In the genomic region with DNA sequence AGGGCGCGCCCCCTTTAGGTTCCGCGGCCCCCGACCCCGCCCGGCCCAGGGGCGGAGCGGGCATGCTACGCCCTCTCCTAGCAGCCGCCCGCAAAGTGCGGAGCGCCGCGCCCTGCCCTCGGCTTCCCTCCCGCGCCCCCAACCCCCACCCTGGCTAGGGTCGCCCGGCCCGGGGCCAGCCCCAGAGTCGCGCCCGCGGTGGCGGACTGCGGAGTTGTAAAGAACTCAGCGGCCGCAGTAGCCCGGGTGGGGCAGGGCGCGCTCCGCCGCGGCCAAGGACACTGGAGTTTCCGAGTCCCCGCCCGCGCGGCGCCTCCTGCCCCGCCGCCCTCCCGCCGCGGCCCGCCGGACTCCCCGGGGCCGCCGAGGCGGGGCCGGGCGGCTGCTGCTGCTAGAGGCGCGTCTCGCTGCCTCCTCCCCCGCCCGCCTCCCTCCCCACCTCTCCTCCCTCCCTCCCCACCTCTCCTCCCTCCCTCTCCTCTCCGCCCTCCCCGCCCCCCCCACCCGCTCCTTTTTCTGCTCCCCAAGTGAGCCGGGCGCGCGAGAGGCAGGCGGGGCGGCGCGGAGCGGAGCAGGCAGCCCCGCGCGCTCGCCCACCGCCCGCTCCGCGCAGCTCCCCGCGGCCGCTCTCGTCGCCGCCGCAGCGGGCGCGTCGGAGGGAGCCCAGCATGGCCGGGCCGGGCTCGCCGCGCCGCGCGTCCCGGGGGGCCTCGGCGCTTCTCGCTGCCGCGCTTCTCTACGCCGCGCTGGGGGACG, we compare ENCODE assay signal across 8 cellular contexts. TPM values are rescaled to one million over a fixed set of nuclear protein-coding genes. Genes with fewer than 3 reads are reported as not detected.
A peak's percentile ranks its signal among the peaks of the same experiment; 100 is the strongest.
DNase-seq lines count a peak whose midpoint lies in the region; ATAC-seq and TF ChIP-seq lines count a peak whose summit lies in the region.

CACNA2D3 (plus strand) TSS at position 507 of the 756 bp plus-strand sequence.

- no peaks in the 10 kb centered on the region for H3K9me3 ChIP-seq in Karpas-422 (ENCODE audit: low read length)
- peaks cover 0 to 2% (median 0%) of the 10 kb centered on the region in 4 donors for H3K9me3 ChIP-seq in tibial nerve

- H4K20me1 ChIP-seq in Karpas-422 (ENCODE audit: insufficient read depth, low read depth, low read length): 0 out of 2 replicates have a peak, but pooled peaks cover under 1% of the 10 kb centered on the region

- peak within 1 kb of the TSS; percentile 81 for H2AFZ ChIP-seq in Karpas-422 (ENCODE audit: low read length)

- peak; percentile 92 for ATAC-seq in left colon
- no peak for ATAC-seq in GM21576 (IDR thresholded peaks at IDR 0.05; ENCODE audit: unreplicated experiment)

- peak within 1 kb of the TSS; percentile 95 for H3K4me2 ChIP-seq in Karpas-422 (ENCODE audit: low read depth, low read length, poor library complexity, severe bottlenecking)

- no peaks in the 10 kb centered on the region for H3K9me2 ChIP-seq in Karpas-422 (replicated peaks; ENCODE audit: insufficient read depth, low read length)

- no peak for TF ChIP-seq EP300 in tibial nerve (IDR thresholded peaks at IDR 0.05)

- H3K4me1 ChIP-seq in Karpas-422 (ENCODE audit: low read length) (peaks cover 15% of the 10 kb centered on the region), tibial nerve (peaks cover 0 to 33% (median 2%) of the 10 kb centered on the region in 4 donors)

- H3K4me3 ChIP-seq in Karpas-422 (ENCODE audit: low read length) (peak within 1 kb of the TSS; percentile 69), cardiac fibroblast (replicated peaks in 1 of 2; ENCODE audit: low read depth in 2 of 2, low read length in 2 of 2) (peak within 1 kb of the TSS; percentile 36 to 55), tibial nerve (peak within 1 kb of the TSS; percentile 28 to 72 (median 38))

- no peak for TF ChIP-seq POLR2A in tibial nerve (IDR thresholded peaks at IDR 0.05)

- 0% methylated on average over 17 to 42 of the region's 109 CpGs for WGBS in tibial nerve, 2 donors

- H3K36me3 ChIP-seq in Karpas-422 (ENCODE audit: insufficient read depth, low read length) (no peaks in the 10 kb centered on the region), tibial nerve (no peaks in the 10 kb centered on the region)

- H3K27ac ChIP-seq in Karpas-422 (ENCODE audit: low read length) (peak within 1 kb of the TSS; percentile 55; the same call in 1 of the 2 replicates), tibial nerve (peak within 1 kb of the TSS in 2 of 4 donors; percentile 36 to 70)

- no peaks in the 10 kb centered on the region for H3K27me3 ChIP-seq in Karpas-422 (ENCODE audit: low read length)
- H3K27me3 ChIP-seq in tibial nerve: peaks cover 0 to 38% of the 10 kb centered on the region in 2 donors

- TF ChIP-seq CTCF in cardiac fibroblast (IDR thresholded peaks at IDR 0.05; ENCODE audit: low read depth, low read length) (no peak), tibial nerve (IDR thresholded peaks at IDR 0.05) (no peak)

- peak; percentile 85 for DNase-seq in D341Med (ENCODE audit: low spot score)
- DNase-seq in Karpas-422: peak; percentile 72
- peak in 1 of 2 donors; percentile 71 for DNase-seq in cardiac fibroblast (ENCODE audit: low read depth in 2 of 2)
- peak; percentile 34 to 61 for DNase-seq in left colon
- DNase-seq in tibial nerve (ENCODE audit: low spot score in 2 of 2): no peak
- no peak for DNase-seq in activated CD4-positive, CD25-positive, alpha-beta regulatory T cell (lab: John Stamatoyannopoulos, UW)
- no peak for DNase-seq in mesenteric fat pad (ENCODE audit: low spot score)

- intact Hi-C loops in left colon (cut with DNase I, micrococcal nuclease): no loop called here

- peak within 1 kb of the TSS; percentile 77 for H3K9ac ChIP-seq in Karpas-422 (ENCODE audit: low read length)

- no peaks in the 10 kb centered on the region for H3K79me2 ChIP-seq in Karpas-422 (ENCODE audit: low read length)

RNA-seq across cellular contexts. Expression of gene CACNA2D3, which starts in this region (rescaled TPM):
- 0.11 TPM in 1 of 2 replicates, not detected in the other for total RNA-seq in Karpas-422 (2014; rRNA removed; shearing (Covaris generic); ENCODE audit: low replicate concordance)
- total RNA-seq in left colon (under 1 TPM; 0.24 to 0.64 TPM), tibial nerve (1 to 10 TPM in 3 of 4 donors, under 1 TPM in 1; 0.30 to 9.6 (median 3.9) TPM), mesenteric fat pad (0.48 TPM)

Comparison
In these comparisons a context has a peak if more than half of its experiments do, and no peak if none do; other contexts are left out.
1. Peak in DNase-seq, H3K4me3 ChIP-seq, H3K27ac ChIP-seq, H3K9ac ChIP-seq and H3K4me2 ChIP-seq in Karpas-422; RNA of the gene not detected or under 1 TPM.
2. Peak in DNase-seq and ATAC-seq in left colon; RNA of the gene not detected or under 1 TPM.